ENCODE assay signal across 15 cellular contexts in the genomic region with DNA sequence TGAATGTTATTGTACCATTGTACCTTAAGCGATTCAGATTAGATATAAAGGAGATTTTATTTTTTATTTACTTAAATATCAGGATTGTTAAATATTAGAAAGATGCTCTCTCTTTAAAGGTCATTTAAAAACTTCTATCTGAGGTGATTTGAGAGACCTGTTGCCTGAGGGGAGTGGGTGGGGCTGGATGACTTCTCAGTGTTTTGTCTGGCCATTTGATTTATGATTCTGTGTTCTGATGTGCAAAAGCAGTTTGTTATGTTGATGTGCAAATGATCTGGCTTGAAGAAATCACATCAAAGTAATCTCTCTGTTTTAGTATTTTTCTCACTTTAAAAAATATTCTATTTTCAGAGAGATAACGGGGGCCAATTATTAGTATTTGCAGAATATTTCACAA.
DNase-seq lines count a peak whose midpoint lies in the region; ATAC-seq and TF ChIP-seq lines count a peak whose summit lies in the region.
"Had no signal": no experiment of that assay in that cellular context is flagged by ENCODE, and none has a peak within 500 bp of the region (broad histone marks: within the 10 kb centered on the region; RNA-seq: fewer than 3 reads in every experiment).

No MANE protein-coding gene starts in this region.

- TF ChIP-seq CTCF in SU-DHL-6 (IDR thresholded peaks at IDR 0.05; ENCODE audit: insufficient read depth, low read length, poor library complexity, severe bottlenecking): no peak

- no peaks in the 10 kb centered on the region for H3K36me3 ChIP-seq in Karpas-422 (ENCODE audit: insufficient read depth, low read length)
- H3K36me3 ChIP-seq in SU-DHL-6 (ENCODE audit: low read length): no peaks in the 10 kb centered on the region

- H3K4me1 ChIP-seq in Karpas-422 (ENCODE audit: low read length): peaks cover 14% of the 10 kb centered on the region
- H3K4me1 ChIP-seq: A549 had no signal

- H3K9ac ChIP-seq in Karpas-422 (ENCODE audit: low read length): no peak overlapping the region
- H3K9ac ChIP-seq in SU-DHL-6 (ENCODE audit: low read length): peak overlapping the region; percentile 44

- no peak overlapping the region for H2AFZ ChIP-seq in Karpas-422 (ENCODE audit: low read length)
- H2AFZ ChIP-seq in SU-DHL-6 (ENCODE audit: low read depth, low read length, severe bottlenecking): peak overlapping the region; percentile 73

- H3K27me3 ChIP-seq in Karpas-422 (ENCODE audit: low read length) (no peaks in the 10 kb centered on the region), SU-DHL-6 (ENCODE audit: low read length) (no peaks in the 10 kb centered on the region)

- H3F3A ChIP-seq in SU-DHL-6 (ENCODE audit: insufficient read depth): 0 out of 2 replicates have a peak, but pooled peaks cover 6% of the 10 kb centered on the region

- peak overlapping the region; percentile 53 for H3K4me2 ChIP-seq in Karpas-422 (ENCODE audit: low read depth, low read length, poor library complexity, severe bottlenecking)
- peak overlapping the region; percentile 84 for H3K4me2 ChIP-seq in SU-DHL-6 (ENCODE audit: low read depth, low read length, poor library complexity, severe bottlenecking)
- H3K4me2 ChIP-seq: A549 had no signal

- H3K79me2 ChIP-seq in Karpas-422 (ENCODE audit: low read length) (no peaks in the 10 kb centered on the region), SU-DHL-6 (ENCODE audit: insufficient read depth, low read length) (no peaks in the 10 kb centered on the region)

- H3K9me3 ChIP-seq in Karpas-422 (ENCODE audit: low read length): no peaks in the 10 kb centered on the region
- H3K9me3 ChIP-seq in SU-DHL-6 (ENCODE audit: insufficient read depth, low read length): no peaks in the 10 kb centered on the region
- H3K9me3 ChIP-seq: A549 had no signal

- H4K20me1 ChIP-seq in Karpas-422 (ENCODE audit: insufficient read depth, low read depth, low read length) (no peaks in the 10 kb centered on the region), SU-DHL-6 (ENCODE audit: low read depth, low read length) (no peaks in the 10 kb centered on the region)

- no peak overlapping the region for H3K27ac ChIP-seq in Karpas-422 (ENCODE audit: low read length)
- H3K27ac ChIP-seq in SU-DHL-6 (ENCODE audit: low read depth, low read length): peak overlapping the region; percentile 90
- H3K27ac ChIP-seq: A549 had no signal

- H3K9me2 ChIP-seq in Karpas-422 (replicated peaks; ENCODE audit: insufficient read depth, low read length) (no peaks in the 10 kb centered on the region), SU-DHL-6 (replicated peaks; ENCODE audit: insufficient read depth, low read length) (no peaks in the 10 kb centered on the region)

- peak; percentile 21 for DNase-seq in NCI-H748 (lab: John Stamatoyannopoulos, UW; ENCODE audit: unreplicated experiment)
- DNase-seq in NCI-H748 treated with DMSO at 0.1 percent for 48 hours (lab: John Stamatoyannopoulos, UW): no peak
- no peak for DNase-seq in Karpas-422
- peak; percentile 6 for DNase-seq in NCI-H2227 treated with DMSO at 0.1 percent for 48 hours (lab: John Stamatoyannopoulos, UW)
- no peak for DNase-seq in SW 1271 (lab: John Stamatoyannopoulos, UW)
- DNase-seq in anterior cingulate cortex (lab: John Stamatoyannopoulos, UW): no peak
- DNase-seq: CD8-positive, alpha-beta T cell; COR-L47; DMS153; DMS79 treated with DMSO at 0.1 percent for 48 hours; GF-D8 had no signal

- no peak for ATAC-seq in GM21526 (IDR thresholded peaks at IDR 0.05; ENCODE audit: low FRiP score, unreplicated experiment)
- ATAC-seq: A549; CD8-positive, alpha-beta T cell; HCT116 had no signal

- H3K4me3 ChIP-seq in Karpas-422 (ENCODE audit: low read length) (no peak overlapping the region), SU-DHL-6 (ENCODE audit: insufficient read depth, low read length, poor library complexity, severe bottlenecking) (no peak overlapping the region)
- H3K4me3 ChIP-seq: A549 had no signal

Comparison
In these comparisons a context has a peak if more than half of its experiments do, and no peak if none do; other contexts are left out.
1. DNase-seq: peak in NCI-H748 (single experiment) and NCI-H2227 treated with DMSO at 0.1 percent for 48 hours (single experiment); none in NCI-H748 treated with DMSO at 0.1 percent for 48 hours (single experiment), Karpas-422 (single experiment), SW 1271 (0 of 2) and anterior cingulate cortex (0 of 58).